8 cellular contexts compared by ENCODE assay signal in the genomic region with DNA sequence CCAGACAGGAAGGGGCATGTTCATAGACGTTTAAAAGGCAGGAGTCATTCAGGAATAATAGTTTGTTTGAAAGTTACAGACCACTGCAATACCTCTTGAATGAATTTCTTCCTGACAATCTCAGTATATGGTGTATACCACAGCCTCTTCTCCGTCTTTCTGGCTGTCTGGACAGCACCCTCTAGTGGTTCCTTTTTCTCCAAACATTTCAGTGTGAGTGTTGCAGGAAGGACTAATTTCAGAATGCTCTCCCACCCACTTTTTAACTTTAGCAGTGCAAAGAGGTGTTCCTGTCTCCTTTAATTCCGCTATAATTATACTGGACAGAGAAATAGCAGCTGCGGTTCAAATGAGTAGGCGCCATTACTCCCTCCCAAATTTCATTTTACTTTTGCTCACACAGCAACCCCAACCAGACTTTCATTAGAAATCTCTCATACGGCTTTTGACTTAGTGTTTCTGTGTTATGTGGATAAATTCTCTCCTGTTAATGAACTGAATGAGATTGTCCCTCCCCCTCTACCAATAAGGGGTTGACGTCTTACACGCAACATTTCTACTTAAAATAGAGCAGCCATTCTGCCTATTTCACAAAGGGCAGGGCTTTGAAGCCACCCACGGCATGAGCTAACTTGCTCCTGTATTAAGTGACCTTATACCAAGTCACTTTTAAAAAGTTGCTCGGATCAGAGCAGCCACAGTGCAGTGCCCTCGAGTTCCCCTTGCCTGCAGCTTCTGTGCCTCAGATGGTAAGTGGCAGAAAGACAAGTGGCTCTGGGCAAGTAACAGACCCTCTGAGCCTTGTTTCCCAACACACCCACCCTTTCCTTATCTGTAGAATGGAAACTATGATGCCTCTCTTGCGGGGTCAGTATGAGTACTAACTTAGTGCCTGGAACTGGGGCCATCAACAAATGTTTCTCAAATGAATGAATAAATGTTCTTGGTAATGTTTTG.
DNase-seq lines count a peak whose midpoint lies in the region; ATAC-seq lines count a peak whose summit lies in the region.

No MANE protein-coding gene starts in this region.

- H3K9me3 Mint-ChIP-seq in activated CD4-positive, alpha-beta T cell treated with anti-CD3 and anti-CD28 coated beads, Interleukin-2, amount 10 ng/mL, durations not matched to agents 7 days and 5 days = no peaks in the 10 kb centered on the region
- no peaks in the 10 kb centered on the region for H3K9me3 Mint-ChIP-seq in activated CD8-positive, alpha-beta memory T cell treated with anti-CD3 and anti-CD28 coated beads, Interleukin-2, amount 10 ng/mL, durations not matched to agents 7 days and 5 days (ENCODE audit: low read depth)

- no peaks in the 10 kb centered on the region for H3K4me1 Mint-ChIP-seq in activated CD4-positive, alpha-beta T cell treated with anti-CD3 and anti-CD28 coated beads, Interleukin-2, amount 10 ng/mL, durations not matched to agents 7 days and 5 days
- H3K4me1 Mint-ChIP-seq in activated CD8-positive, alpha-beta memory T cell treated with anti-CD3 and anti-CD28 coated beads, Interleukin-2, amount 10 ng/mL, durations not matched to agents 7 days and 5 days = no peaks in the 10 kb centered on the region

- CTCF ChIA-PET in activated CD4-positive, alpha-beta T cell treated with anti-CD3 and anti-CD28 coated beads, Interleukin-2, amount 10 ng/mL, durations not matched to agents 7 days and 5 days (lab: Charles Lee) = no interaction called here
- CTCF ChIA-PET in activated CD8-positive, alpha-beta memory T cell treated with anti-CD3 and anti-CD28 coated beads, Interleukin-2, amount 10 ng/mL, durations not matched to agents 7 days and 5 days (lab: Charles Lee) = no interaction called here

- ATAC-seq in HG02852 (IDR thresholded peaks at IDR 0.05; ENCODE audit: unreplicated experiment) = peak; percentile 80
- no peak for ATAC-seq in activated CD8-positive, alpha-beta memory T cell treated with anti-CD3 and anti-CD28 coated beads, Interleukin-2, amount 10 ng/mL, durations not matched to agents 7 days and 5 days

- no peaks in the 10 kb centered on the region for H3K36me3 Mint-ChIP-seq in activated CD4-positive, alpha-beta T cell treated with anti-CD3 and anti-CD28 coated beads, Interleukin-2, amount 10 ng/mL, durations not matched to agents 7 days and 5 days (ENCODE audit: low read depth)
- no peaks in the 10 kb centered on the region for H3K36me3 Mint-ChIP-seq in activated CD8-positive, alpha-beta memory T cell treated with anti-CD3 and anti-CD28 coated beads, Interleukin-2, amount 10 ng/mL, durations not matched to agents 7 days and 5 days

- no peak overlapping the region for H3K4me3 Mint-ChIP-seq in activated CD4-positive, alpha-beta T cell treated with anti-CD3 and anti-CD28 coated beads, Interleukin-2, amount 10 ng/mL, durations not matched to agents 7 days and 5 days
- H3K4me3 Mint-ChIP-seq in activated CD8-positive, alpha-beta memory T cell treated with anti-CD3 and anti-CD28 coated beads, Interleukin-2, amount 10 ng/mL, durations not matched to agents 7 days and 5 days = no peak overlapping the region

- no peaks in the 10 kb centered on the region for H3K27me3 Mint-ChIP-seq in activated CD4-positive, alpha-beta T cell treated with anti-CD3 and anti-CD28 coated beads, Interleukin-2, amount 10 ng/mL, durations not matched to agents 7 days and 5 days
- H3K27me3 Mint-ChIP-seq in activated CD8-positive, alpha-beta memory T cell treated with anti-CD3 and anti-CD28 coated beads, Interleukin-2, amount 10 ng/mL, durations not matched to agents 7 days and 5 days = no peaks in the 10 kb centered on the region

- POLR2A ChIA-PET in activated CD4-positive, alpha-beta T cell treated with anti-CD3 and anti-CD28 coated beads, Interleukin-2, amount 10 ng/mL, durations not matched to agents 7 days and 5 days (lab: Charles Lee) = no interaction called here

- no peak overlapping the region for H3K27ac Mint-ChIP-seq in activated CD4-positive, alpha-beta T cell treated with anti-CD3 and anti-CD28 coated beads, Interleukin-2, amount 10 ng/mL, durations not matched to agents 7 days and 5 days
- no peak overlapping the region for H3K27ac Mint-ChIP-seq in activated CD8-positive, alpha-beta memory T cell treated with anti-CD3 and anti-CD28 coated beads, Interleukin-2, amount 10 ng/mL, durations not matched to agents 7 days and 5 days

- peak; percentile 27 for DNase-seq in activated CD4-positive, alpha-beta T cell treated with anti-CD3 and anti-CD28 coated beads, Interleukin-2, amount 10 ng/mL, durations not matched to agents 7 days and 5 days
- DNase-seq in activated CD4-positive, alpha-beta T cell treated with anti-CD3 and anti-CD28 coated beads, Interleukin-2, amount 50 U/mL, for 48 hours = no peak
- DNase-seq in NCI-H345 (lab: John Stamatoyannopoulos, UW) = peak; percentile 67
- DNase-seq in T47D (ENCODE audit: low read depth in 1 of 2, low spot score in 1 of 2) = peak; percentile 76 to 87
- peak; percentile 84 for DNase-seq in left kidney (ENCODE audit: low read depth, low spot score)
- DNase-seq in activated CD8-positive, alpha-beta memory T cell treated with anti-CD3 and anti-CD28 coated beads, Interleukin-2, amount 10 ng/mL, durations not matched to agents 7 days and 5 days = no peak
- DNase-seq in activated T-cell treated with anti-CD3 and anti-CD28 coated beads, Interleukin-2, amount 50 U/mL, for 48 hours = no peak

- in situ Hi-C loops in T47D (cut with HindIII; ENCODE audit: low pct_unique_long_range_greater_than_20kb, low sequenced_read_pairs) = no loop called here

Comparison
In these comparisons a context has a peak if more than half of its experiments do, and no peak if none do; other contexts are left out.
1. DNase-seq: peak in activated CD4-positive, alpha-beta T cell treated with anti-CD3 and anti-CD28 coated beads, Interleukin-2, amount 10 ng/mL, durations not matched to agents 7 days and 5 days (single experiment), NCI-H345 (single experiment), T47D (2 of 2) and left kidney (single experiment); none in activated CD4-positive, alpha-beta T cell treated with anti-CD3 and anti-CD28 coated beads, Interleukin-2, amount 50 U/mL, for 48 hours (0 of 2), activated CD8-positive, alpha-beta memory T cell treated with anti-CD3 and anti-CD28 coated beads, Interleukin-2, amount 10 ng/mL, durations not matched to agents 7 days and 5 days (single experiment) and activated T-cell treated with anti-CD3 and anti-CD28 coated beads, Interleukin-2, amount 50 U/mL, for 48 hours (0 of 2).